In the genomic region with DNA sequence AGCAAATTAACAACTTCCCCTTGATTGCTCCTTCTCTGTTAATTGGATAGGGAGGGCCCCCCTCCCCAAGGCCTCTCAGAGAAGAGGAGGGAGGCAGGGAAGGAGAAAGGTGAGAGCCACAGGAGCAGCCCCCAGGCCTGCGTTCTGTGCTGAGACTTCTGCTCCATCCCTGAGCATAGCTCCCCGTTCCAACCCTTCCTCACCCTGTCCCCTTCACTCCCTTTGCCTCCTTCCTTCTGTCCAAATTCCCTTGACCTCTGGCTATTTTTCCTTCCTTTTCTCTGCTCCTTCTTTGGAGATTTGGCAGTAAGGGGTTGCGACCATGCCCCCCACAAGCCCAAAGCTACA, we compare ENCODE assay signal across 9 cellular contexts. TPM values are rescaled to one million over a fixed set of nuclear protein-coding genes. Genes with fewer than 3 reads are reported as not detected.
A peak's percentile ranks its signal among the peaks of the same experiment; 100 is the strongest.
DNase-seq lines count a peak whose midpoint lies in the region; ATAC-seq and TF ChIP-seq lines count a peak whose summit lies in the region.
"Had no signal": no experiment of that assay in that cellular context is flagged by ENCODE, and none has a peak within 500 bp of the region (broad histone marks: within the 10 kb centered on the region; RNA-seq: fewer than 3 reads in every experiment).

No MANE protein-coding gene starts in this region.

- H3K27ac ChIP-seq in iPS-20b (ENCODE audit: low read length) (no peak overlapping the region), thoracic aorta (no peak overlapping the region)

- no peak overlapping the region; the same call in 1 of the 2 replicates for H3K9ac ChIP-seq in iPS-20b (ENCODE audit: low read depth, low read length)

- H3K36me3 ChIP-seq in iPS-20b (ENCODE audit: insufficient read depth, low read depth, low read length) (no peaks in the 10 kb centered on the region), thoracic aorta (no peaks in the 10 kb centered on the region)

- H3K4me3 Mint-ChIP-seq in activated naive CD4-positive, alpha-beta T cell treated with anti-CD3 and anti-CD28 coated beads for 36 hours = peak overlapping the region; percentile 84
- H3K4me3 Mint-ChIP-seq in activated T-cell treated with anti-CD3 and anti-CD28 coated beads, Interleukin-2, amount 50 U/mL, for 72 hours = peak overlapping the region; percentile 80 to 87

- no peak for ATAC-seq in activated T-cell treated with anti-CD3 and anti-CD28 coated beads, Interleukin-2, amount 50 U/mL, for 72 hours (replicated peaks in 1 of 2)
- no peak for ATAC-seq in thoracic aorta (ENCODE audit: insufficient number of reproducible peaks, low FRiP score, low read depth)
- ATAC-seq in GM19351 (IDR thresholded peaks at IDR 0.05; ENCODE audit: unreplicated experiment) = no peak

- H3K27me3 Mint-ChIP-seq in activated naive CD4-positive, alpha-beta T cell treated with anti-CD3 and anti-CD28 coated beads for 36 hours (ENCODE audit: low read depth) = peaks cover 37% of the 10 kb centered on the region
- peaks cover 33% of the 10 kb centered on the region for H3K27me3 Mint-ChIP-seq in activated T-cell treated with anti-CD3 and anti-CD28 coated beads, Interleukin-2, amount 50 U/mL, for 72 hours (ENCODE audit: low read depth)

- CTCF ChIA-PET in activated naive CD4-positive, alpha-beta T cell treated with anti-CD3 and anti-CD28 coated beads for 36 hours (lab: Charles Lee) = interaction anchor here (0.6 to 11.1 kb wide), 24 partner anchors 9 to 279 kb away, joined by 3 to 182 read pairs (median 6); partner anchors contain the start of genes COX14 and RACGAP1

- H3K27me3 ChIP-seq in iPS-20b (ENCODE audit: insufficient read depth, low read length) (peaks cover 97% of the 10 kb centered on the region), thoracic aorta (replicated peaks; ENCODE audit: insufficient read depth) (no peaks in the 10 kb centered on the region)

- H3K9me3 ChIP-seq in iPS-20b (ENCODE audit: insufficient read depth, low read depth, low read length) (no peaks in the 10 kb centered on the region), thoracic aorta (no peaks in the 10 kb centered on the region)

- DNase-seq in activated naive CD4-positive, alpha-beta T cell treated with anti-CD3 and anti-CD28 coated beads for 36 hours = no peak
- no peak for DNase-seq in activated naive CD4-positive, alpha-beta T cell treated with anti-CD3 and anti-CD28 coated beads, Interleukin-2, amount 50 U/mL, for 16 hours
- DNase-seq in activated T-cell treated with anti-CD3 and anti-CD28 coated beads, Interleukin-2, amount 50 U/mL, for 72 hours = no peak
- DNase-seq in thoracic aorta (ENCODE audit: low spot score) (no peak), COLO668 (lab: John Stamatoyannopoulos, UW; ENCODE audit: unreplicated experiment) (no peak), NCI-H1417 treated with DMSO at 0.1 percent for 48 hours (lab: John Stamatoyannopoulos, UW) (no peak)

- H3K4me1 ChIP-seq in iPS-20b (ENCODE audit: insufficient read depth, low read length) (no peaks in the 10 kb centered on the region; the same call in 1 of the 2 replicates), thoracic aorta (ENCODE audit: control insufficient read depth in 1 of 2, low read depth in 2 of 2) (peaks cover 17 to 22% of the 10 kb centered on the region in 2 donors)

- TF ChIP-seq CTCF in thoracic aorta (IDR thresholded peaks at IDR 0.05) = no peak

- intact Hi-C loops in activated naive CD4-positive, alpha-beta T cell treated with anti-CD3 and anti-CD28 coated beads for 36 hours (cut with micrococcal nuclease) = loop anchor here (1.0 to 5.0 kb wide), 6 partner anchors 14 to 279 kb away; partner anchors contain the start of gene RACGAP1

- H3K36me3 Mint-ChIP-seq in activated naive CD4-positive, alpha-beta T cell treated with anti-CD3 and anti-CD28 coated beads for 36 hours (ENCODE audit: low read depth) = no peaks in the 10 kb centered on the region
- H3K36me3 Mint-ChIP-seq in activated T-cell treated with anti-CD3 and anti-CD28 coated beads, Interleukin-2, amount 50 U/mL, for 72 hours (ENCODE audit: insufficient read depth in 2 of 2) = peaks cover 2 to 3% of the 10 kb centered on the region in 2 donors

- H3K4me3 ChIP-seq in iPS-20b (ENCODE audit: low read length) (peak overlapping the region; percentile 73), thoracic aorta (peak overlapping the region; percentile 84)

- peaks cover 33% of the 10 kb centered on the region for H3K4me1 Mint-ChIP-seq in activated naive CD4-positive, alpha-beta T cell treated with anti-CD3 and anti-CD28 coated beads for 36 hours (ENCODE audit: low read depth)
- peaks cover 50% of the 10 kb centered on the region for H3K4me1 Mint-ChIP-seq in activated T-cell treated with anti-CD3 and anti-CD28 coated beads, Interleukin-2, amount 50 U/mL, for 72 hours (ENCODE audit: low read depth)

- H3K9me3 Mint-ChIP-seq in activated naive CD4-positive, alpha-beta T cell treated with anti-CD3 and anti-CD28 coated beads for 36 hours = no peaks in the 10 kb centered on the region
- H3K9me3 Mint-ChIP-seq in activated T-cell treated with anti-CD3 and anti-CD28 coated beads, Interleukin-2, amount 50 U/mL, for 72 hours = no peaks in the 10 kb centered on the region

- no peak overlapping the region for H3K27ac Mint-ChIP-seq in activated naive CD4-positive, alpha-beta T cell treated with anti-CD3 and anti-CD28 coated beads for 36 hours
- H3K27ac Mint-ChIP-seq in activated T-cell treated with anti-CD3 and anti-CD28 coated beads, Interleukin-2, amount 50 U/mL, for 72 hours = no peak overlapping the region

RNA-seq across cellular contexts. Expression of gene ASIC1, which starts 0.8 kb away (rescaled TPM):
- total RNA-seq in activated naive CD4-positive, alpha-beta T cell treated with anti-CD3 and anti-CD28 coated beads for 36 hours = 1 to 10 TPM; 3.2 to 3.7 TPM
- 10 to 100 TPM in 1 of 2 donors, 1 to 10 TPM in 1; 5.8 to 12.4 TPM for total RNA-seq in activated T-cell treated with anti-CD3 and anti-CD28 coated beads, Interleukin-2, amount 50 U/mL, for 72 hours
- not detected for total RNA-seq in thoracic aorta

RNA-seq across cellular contexts. Expression of gene SMARCD1, which starts 28.5 kb away (rescaled TPM):
- total RNA-seq in activated naive CD4-positive, alpha-beta T cell treated with anti-CD3 and anti-CD28 coated beads for 36 hours = 10 to 100 TPM; 57.7 to 60.2 TPM
- 100 to 1,000 TPM in 1 of 2 donors, 10 to 100 TPM in 1; 91.0 to 111 TPM for total RNA-seq in activated T-cell treated with anti-CD3 and anti-CD28 coated beads, Interleukin-2, amount 50 U/mL, for 72 hours
- 10 to 100 TPM; 53.6 to 60.0 TPM for total RNA-seq in thoracic aorta

RNA-seq across cellular contexts. Expression of gene RACGAP1, which starts 31.3 kb away (rescaled TPM):
- 100 to 1,000 TPM; 156 to 159 TPM for total RNA-seq in activated naive CD4-positive, alpha-beta T cell treated with anti-CD3 and anti-CD28 coated beads for 36 hours
- 100 to 1,000 TPM; 121 to 150 TPM for total RNA-seq in activated T-cell treated with anti-CD3 and anti-CD28 coated beads, Interleukin-2, amount 50 U/mL, for 72 hours
- total RNA-seq in thoracic aorta = 1 to 10 TPM; 3.0 to 4.8 TPM

RNA-seq across cellular contexts. Expression of gene GPD1, which starts 47.2 kb away (rescaled TPM):
- under 1 TPM; 0.36 to 0.47 TPM for total RNA-seq in activated naive CD4-positive, alpha-beta T cell treated with anti-CD3 and anti-CD28 coated beads for 36 hours
- total RNA-seq in activated T-cell treated with anti-CD3 and anti-CD28 coated beads, Interleukin-2, amount 50 U/mL, for 72 hours = 1 to 10 TPM; 1.6 to 3.5 TPM
- total RNA-seq in thoracic aorta = 1 to 10 TPM; 4.2 to 5.0 TPM
- total RNA-seq: dermis blood vessel endothelial cell had no signal

RNA-seq across cellular contexts. Expression of gene COX14, which starts 55.4 kb away (rescaled TPM):
- 10 to 100 TPM; 47.5 to 48.3 TPM for total RNA-seq in activated naive CD4-positive, alpha-beta T cell treated with anti-CD3 and anti-CD28 coated beads for 36 hours
- total RNA-seq in activated T-cell treated with anti-CD3 and anti-CD28 coated beads, Interleukin-2, amount 50 U/mL, for 72 hours = 10 to 100 TPM; 41.5 to 50.1 TPM
- total RNA-seq in thoracic aorta = 10 to 100 TPM; 50.8 to 57.2 TPM

Comparison
In these comparisons a context has a peak if more than half of its experiments do, and no peak if none do; other contexts are left out.
1. RNA of gene RACGAP1, which starts 31.3 kb away (total RNA-seq): 156 to 159 TPM in activated naive CD4-positive, alpha-beta T cell treated with anti-CD3 and anti-CD28 coated beads for 36 hours and 121 to 150 TPM in activated T-cell treated with anti-CD3 and anti-CD28 coated beads, Interleukin-2, amount 50 U/mL, for 72 hours; 3.0 to 4.8 TPM in thoracic aorta; every median in the first group is over 10 times any median in the second.